Comparison of ENCODE assay signal across 9 cellular contexts in genomic region chr6:53979468-53980067, GRCh38.
DNase-seq lines count a peak whose midpoint lies in the region; ATAC-seq and TF ChIP-seq lines count a peak whose summit lies in the region.
"Had no signal": no experiment of that assay in that cellular context is flagged by ENCODE, and none has a peak within 500 bp of the region (broad histone marks: within the 10 kb centered on the region; RNA-seq: fewer than 3 reads in every experiment).

No MANE protein-coding gene starts in this region.

- no peak overlapping the region for H3K4me3 Mint-ChIP-seq in T-helper 2 cell treated with Interferon-gamma antibody and Interleukin-4, amounts not matched to agents 5 μg/mL and 100 μg/mL, for 36 hours
- no peak overlapping the region for H3K4me3 Mint-ChIP-seq in activated naive CD4-positive, alpha-beta T cell treated with anti-CD3 and anti-CD28 coated beads, Interleukin-2, amount 10 ng/mL, durations not matched to agents 7 days and 5 days
- H3K4me3 Mint-ChIP-seq: naive thymus-derived CD4-positive, alpha-beta T cell had no signal

- H3K27me3 Mint-ChIP-seq in T-helper 2 cell treated with Interferon-gamma antibody and Interleukin-4, amounts not matched to agents 5 μg/mL and 100 μg/mL, for 36 hours (ENCODE audit: low read depth): no peaks in the 10 kb centered on the region
- H3K27me3 Mint-ChIP-seq in activated naive CD4-positive, alpha-beta T cell treated with anti-CD3 and anti-CD28 coated beads, Interleukin-2, amount 10 ng/mL, durations not matched to agents 7 days and 5 days: no peaks in the 10 kb centered on the region

- no peaks in the 10 kb centered on the region for H3K27me3 ChIP-seq in brain microvascular endothelial cell (replicated peaks)

- H3K4me3 ChIP-seq in brain microvascular endothelial cell (ENCODE audit: low read depth, low read length): no peak overlapping the region

- DNase-seq in COLO829 (ENCODE audit: low spot score): peak; percentile 50
- DNase-seq in NCI-H2227 (lab: John Stamatoyannopoulos, UW; ENCODE audit: unreplicated experiment): peak; percentile 28
- peak; percentile 39 for DNase-seq in brain microvascular endothelial cell
- peak; percentile 58 to 67 for DNase-seq in lung microvascular endothelial cell (ENCODE audit: low read depth in 2 of 2)
- DNase-seq in T-helper 2 cell treated with Interferon-gamma antibody and Interleukin-4, amounts not matched to agents 5 μg/mL and 100 μg/mL, for 36 hours (ENCODE audit: low spot score): no peak
- DNase-seq in activated T-cell treated with anti-CD3 and anti-CD28 coated beads, Interleukin-2, amount 50 U/mL, for 48 hours: no peak
- DNase-seq in activated naive CD4-positive, alpha-beta T cell treated with anti-CD3 and anti-CD28 coated beads, Interleukin-2, amount 10 ng/mL, durations not matched to agents 7 days and 5 days: no peak

- TF ChIP-seq CTCF in brain microvascular endothelial cell (IDR thresholded peaks at IDR 0.05; ENCODE audit: low read depth, low read length, missing control alignments): peak; percentile 68

- CTCF ChIA-PET in activated naive CD4-positive, alpha-beta T cell treated with anti-CD3 and anti-CD28 coated beads, Interleukin-2, amount 10 ng/mL, durations not matched to agents 7 days and 5 days (lab: Charles Lee): no interaction called here

- H3K36me3 Mint-ChIP-seq in T-helper 2 cell treated with Interferon-gamma antibody and Interleukin-4, amounts not matched to agents 5 μg/mL and 100 μg/mL, for 36 hours (ENCODE audit: low read depth): no peaks in the 10 kb centered on the region
- no peaks in the 10 kb centered on the region for H3K36me3 Mint-ChIP-seq in activated naive CD4-positive, alpha-beta T cell treated with anti-CD3 and anti-CD28 coated beads, Interleukin-2, amount 10 ng/mL, durations not matched to agents 7 days and 5 days
- H3K36me3 Mint-ChIP-seq: naive thymus-derived CD4-positive, alpha-beta T cell had no signal

- H3K36me3 ChIP-seq in brain microvascular endothelial cell (replicated peaks): no peaks in the 10 kb centered on the region

- H3K27ac ChIP-seq in brain microvascular endothelial cell: no peak overlapping the region

- H3K27ac Mint-ChIP-seq in T-helper 2 cell treated with Interferon-gamma antibody and Interleukin-4, amounts not matched to agents 5 μg/mL and 100 μg/mL, for 36 hours: no peak overlapping the region
- H3K27ac Mint-ChIP-seq in activated naive CD4-positive, alpha-beta T cell treated with anti-CD3 and anti-CD28 coated beads, Interleukin-2, amount 10 ng/mL, durations not matched to agents 7 days and 5 days: no peak overlapping the region
- H3K27ac Mint-ChIP-seq: naive thymus-derived CD4-positive, alpha-beta T cell had no signal

- no peaks in the 10 kb centered on the region for H3K4me1 Mint-ChIP-seq in T-helper 2 cell treated with Interferon-gamma antibody and Interleukin-4, amounts not matched to agents 5 μg/mL and 100 μg/mL, for 36 hours (ENCODE audit: low read depth)
- H3K4me1 Mint-ChIP-seq in activated naive CD4-positive, alpha-beta T cell treated with anti-CD3 and anti-CD28 coated beads, Interleukin-2, amount 10 ng/mL, durations not matched to agents 7 days and 5 days: no peaks in the 10 kb centered on the region
- H3K4me1 Mint-ChIP-seq: naive thymus-derived CD4-positive, alpha-beta T cell had no signal

- peak; percentile 53 for ATAC-seq in GM18909 (IDR thresholded peaks at IDR 0.05; ENCODE audit: poor library complexity, unreplicated experiment)
- ATAC-seq: naive thymus-derived CD4-positive, alpha-beta T cell had no signal

- H3K9me3 Mint-ChIP-seq in T-helper 2 cell treated with Interferon-gamma antibody and Interleukin-4, amounts not matched to agents 5 μg/mL and 100 μg/mL, for 36 hours: no peaks in the 10 kb centered on the region
- H3K9me3 Mint-ChIP-seq in activated naive CD4-positive, alpha-beta T cell treated with anti-CD3 and anti-CD28 coated beads, Interleukin-2, amount 10 ng/mL, durations not matched to agents 7 days and 5 days: no peaks in the 10 kb centered on the region
- H3K9me3 Mint-ChIP-seq: naive thymus-derived CD4-positive, alpha-beta T cell had no signal

- in situ Hi-C loops in brain microvascular endothelial cell (cut with HindIII; ENCODE audit: low pct_ligation_motif_present, low sequenced_read_pairs): no loop called here

Comparison
In these comparisons a context has a peak if more than half of its experiments do, and no peak if none do; other contexts are left out.
1. DNase-seq: peak in COLO829 (single experiment), NCI-H2227 (single experiment), brain microvascular endothelial cell (single experiment) and lung microvascular endothelial cell (2 of 2); none in T-helper 2 cell treated with Interferon-gamma antibody and Interleukin-4, amounts not matched to agents 5 μg/mL and 100 μg/mL, for 36 hours (single experiment), activated T-cell treated with anti-CD3 and anti-CD28 coated beads, Interleukin-2, amount 50 U/mL, for 48 hours (0 of 2) and activated naive CD4-positive, alpha-beta T cell treated with anti-CD3 and anti-CD28 coated beads, Interleukin-2, amount 10 ng/mL, durations not matched to agents 7 days and 5 days (single experiment).